In genomic region chr1:87294633-87295032, GRCh38 we compare ENCODE assay signal across 33 cellular contexts.
"Had no signal": no experiment of that assay in that cellular context is flagged by ENCODE, and none has a peak within 500 bp of the region (broad histone marks: within the 10 kb centered on the region; RNA-seq: fewer than 3 reads in every experiment).

No MANE protein-coding gene starts in this region.

- H3K27ac Mint-ChIP-seq: activated B cell treated with CpG ODN at 0.5 μM for 24 hours; activated CD8-positive, alpha-beta T cell treated with anti-CD3 and anti-CD28 coated beads for 36 hours; activated naive CD8-positive, alpha-beta T cell treated with anti-CD3 and anti-CD28 coated beads for 36 hours; activated naive CD8-positive, alpha-beta T cell treated with anti-CD3 and anti-CD28 coated beads, Interleukin-2, amount 50 U/mL, for 24 hours; activated T-helper 17 cell treated with anti-CD3 and anti-CD28 coated beads, Interleukin-2, amount 50 U/mL, for 72 hours; effector memory CD8-positive, alpha-beta T cell; T-cell; T-helper 1 cell treated with Interleukin-12 subunit alpha and Interleukin-12 subunit beta and Interleukin-4 antibody, amounts not matched to agents 30 μg/mL and 1 μg/mL, for 36 hours; T-helper 2 cell treated with Interferon-gamma antibody and Interleukin-4, amounts not matched to agents 5 μg/mL and 100 μg/mL, for 36 hours had no signal

- H3K27me3 ChIP-seq: adrenal gland, body of pancreas, esophagus muscularis mucosa, foreskin keratinocyte, gastrocnemius medialis had no signal

- H3K27ac ChIP-seq: adrenal gland, body of pancreas, esophagus muscularis mucosa, foreskin keratinocyte, gastrocnemius medialis, WERI-Rb-1 had no signal

- H3K36me3 ChIP-seq: adrenal gland, esophagus muscularis mucosa, gastrocnemius medialis, WERI-Rb-1 had no signal

- H3K4me3 Mint-ChIP-seq: activated B cell treated with CpG ODN at 0.5 μM for 24 hours; activated CD8-positive, alpha-beta T cell treated with anti-CD3 and anti-CD28 coated beads for 36 hours; activated naive CD8-positive, alpha-beta T cell treated with anti-CD3 and anti-CD28 coated beads for 36 hours; activated naive CD8-positive, alpha-beta T cell treated with anti-CD3 and anti-CD28 coated beads, Interleukin-2, amount 50 U/mL, for 24 hours; activated T-cell treated with anti-CD3 and anti-CD28 coated beads, Interleukin-2, amount 50 U/mL, for 4 hours; activated T-helper 17 cell treated with anti-CD3 and anti-CD28 coated beads, Interleukin-2, amount 50 U/mL, for 72 hours; effector memory CD8-positive, alpha-beta T cell; T-cell; T-helper 1 cell treated with Interleukin-12 subunit alpha and Interleukin-12 subunit beta and Interleukin-4 antibody, amounts not matched to agents 30 μg/mL and 1 μg/mL, for 36 hours; T-helper 2 cell treated with Interferon-gamma antibody and Interleukin-4, amounts not matched to agents 5 μg/mL and 100 μg/mL, for 36 hours had no signal

- H3K9me3 ChIP-seq: adrenal gland, body of pancreas, esophagus muscularis mucosa, gastrocnemius medialis had no signal

- H3K4me1 ChIP-seq: adrenal gland, body of pancreas, esophagus muscularis mucosa, foreskin keratinocyte, gastrocnemius medialis had no signal

- H3K36me3 Mint-ChIP-seq: activated naive CD8-positive, alpha-beta T cell treated with anti-CD3 and anti-CD28 coated beads for 36 hours; T-cell had no signal

- H3K4me3 ChIP-seq: adrenal gland, body of pancreas, esophagus muscularis mucosa, gastrocnemius medialis had no signal

- H3K4me1 Mint-ChIP-seq: activated B cell treated with CpG ODN at 0.5 μM for 24 hours; activated naive CD8-positive, alpha-beta T cell treated with anti-CD3 and anti-CD28 coated beads for 36 hours; activated naive CD8-positive, alpha-beta T cell treated with anti-CD3 and anti-CD28 coated beads, Interleukin-2, amount 50 U/mL, for 24 hours; activated T-helper 17 cell treated with anti-CD3 and anti-CD28 coated beads, Interleukin-2, amount 50 U/mL, for 72 hours; T-cell had no signal

- DNase-seq: activated B cell treated with CpG ODN at 0.5 μM for 24 hours; activated CD4-positive, alpha-beta T cell treated with anti-CD3 and anti-CD28 coated beads for 48 hours; activated CD4-positive, alpha-beta T cell treated with anti-CD3 and anti-CD28 coated beads, Interleukin-2, amount 50 U/mL, for 1 hour; activated CD4-positive, alpha-beta T cell treated with anti-CD3 and anti-CD28 coated beads, Interleukin-2, amount 50 U/mL, for 48 hours; activated CD8-positive, alpha-beta memory T cell treated with anti-CD3 and anti-CD28 coated beads for 24 hours; activated CD8-positive, alpha-beta T cell treated with anti-CD3 and anti-CD28 coated beads for 36 hours; activated effector memory CD4-positive, alpha-beta T cell treated with Interleukin-2 at 50 U/mL for 16 hours; activated gamma-delta T cell treated with Interleukin-2 at 50 U/mL for 16 hours; activated naive CD4-positive, alpha-beta T cell treated with anti-CD3 and anti-CD28 coated beads, Interleukin-2, amount 50 U/mL, for 16 hours; activated naive CD4-positive, alpha-beta T cell treated with Interleukin-2 at 50 U/mL for 16 hours; activated naive CD8-positive, alpha-beta T cell treated with anti-CD3 and anti-CD28 coated beads for 36 hours; activated naive CD8-positive, alpha-beta T cell treated with anti-CD3 and anti-CD28 coated beads, Interleukin-2, amount 50 U/mL, for 24 hours; activated T-cell treated with anti-CD3 and anti-CD28 coated beads, Interleukin-2, amount 50 U/mL, for 4 hours; adrenal gland; amygdala; aorta; body of pancreas; caudate nucleus; cortex of kidney; dermis blood vessel endothelial cell; effector CD4-positive, alpha-beta T cell; effector memory CD8-positive, alpha-beta T cell; erythroblast; foreskin keratinocyte; gastrocnemius medialis; T-cell; T1000; WERI-Rb-1 had no signal

- ATAC-seq: activated CD4-positive, CD25-positive, alpha-beta regulatory T cell treated with anti-CD3 and anti-CD28 coated beads, Interleukin-2, amount 50 U/mL, for 24 hours; activated CD8-positive, alpha-beta T cell treated with anti-CD3 and anti-CD28 coated beads for 36 hours; activated naive CD8-positive, alpha-beta T cell treated with anti-CD3 and anti-CD28 coated beads, Interleukin-2, amount 50 U/mL, for 24 hours; activated T-cell treated with anti-CD3 and anti-CD28 coated beads, Interleukin-2, amount 50 U/mL, for 4 hours; activated T-helper 17 cell treated with anti-CD3 and anti-CD28 coated beads, Interleukin-2, amount 50 U/mL, for 72 hours; body of pancreas; effector memory CD8-positive, alpha-beta T cell; foreskin keratinocyte; gastrocnemius medialis; T-cell had no signal
